ENCODE assay signal across 13 cellular contexts in the genomic region with DNA sequence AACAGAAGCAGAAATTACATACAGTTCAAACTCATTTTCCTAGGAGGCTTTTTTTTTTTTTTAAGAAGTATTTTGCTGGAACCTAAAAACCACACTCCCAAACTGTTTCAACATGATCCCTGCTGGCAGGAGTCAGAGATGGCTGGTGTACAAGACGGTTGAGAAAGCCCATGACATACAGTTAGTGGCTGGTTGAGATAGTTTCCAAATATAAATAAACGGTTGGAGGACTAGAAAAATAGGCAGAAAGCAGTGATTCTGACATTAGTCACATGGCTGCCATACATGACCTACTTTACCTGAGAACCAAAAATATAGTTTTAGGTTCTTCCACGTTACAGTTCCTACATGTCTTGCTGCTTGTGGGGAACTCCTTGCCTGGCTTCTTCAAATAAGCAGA. TPM values are rescaled to one million over a fixed set of nuclear protein-coding genes. Genes with fewer than 3 reads are reported as not detected.
DNase-seq lines count a peak whose midpoint lies in the region; ATAC-seq and TF ChIP-seq lines count a peak whose summit lies in the region.
"Had no signal": no experiment of that assay in that cellular context is flagged by ENCODE, and none has a peak within 500 bp of the region (broad histone marks: within the 10 kb centered on the region; RNA-seq: fewer than 3 reads in every experiment).

No MANE protein-coding gene starts in this region.

- H3K36me3 Mint-ChIP-seq in activated naive CD4-positive, alpha-beta T cell treated with anti-CD3 and anti-CD28 coated beads for 36 hours (ENCODE audit: low read depth) = no peaks in the 10 kb centered on the region
- H3K36me3 Mint-ChIP-seq: CD8-positive, alpha-beta T cell had no signal

- 23 to 34% (median 25%) methylated on average over 3 of the region's 3 CpGs for WGBS in psoas muscle, 3 donors

- peak; percentile 69 to 83 (median 73) for ATAC-seq in psoas muscle
- ATAC-seq: body of pancreas; CD8-positive, alpha-beta T cell had no signal

- no peaks in the 10 kb centered on the region for H3K36me3 ChIP-seq in psoas muscle (ENCODE audit: insufficient read depth in 1 of 2, low read depth in 1 of 2)
- H3K36me3 ChIP-seq: neural progenitor cell had no signal

- H3K27me3 ChIP-seq in psoas muscle (ENCODE audit: insufficient read depth in 3 of 3, low read length in 2 of 3) = no peaks in the 10 kb centered on the region
- H3K27me3 ChIP-seq: body of pancreas, neural progenitor cell had no signal

- peak; percentile 28 for DNase-seq in Ammon's horn (ENCODE audit: low spot score)
- peak; percentile 9 for DNase-seq in NOMO-1 treated with dmso at 0.1 percent for 144 hours (lab: John Stamatoyannopoulos, UW; ENCODE audit: unreplicated experiment)
- peak; percentile 97 for DNase-seq in fibroblast of gingiva (ENCODE audit: low read depth)
- peak; percentile 61 to 72 for DNase-seq in psoas muscle
- DNase-seq in NCI-H1694 (lab: John Stamatoyannopoulos, UW) = no peak
- DNase-seq in cerebellar nuclear complex (lab: John Stamatoyannopoulos, UW) = no peak
- no peak for DNase-seq in activated naive CD4-positive, alpha-beta T cell treated with anti-CD3 and anti-CD28 coated beads for 36 hours
- no peak for DNase-seq in SW480 (ENCODE audit: low spot score)
- DNase-seq: CD8-positive, alpha-beta T cell; NCI-H1436 treated with DMSO at 0.1 percent for 48 hours; SHP77 treated with DMSO at 0.1 percent for 48 hours had no signal

- peaks cover 6% of the 10 kb centered on the region for H3K27me3 Mint-ChIP-seq in activated naive CD4-positive, alpha-beta T cell treated with anti-CD3 and anti-CD28 coated beads for 36 hours (ENCODE audit: low read depth)

- CTCF ChIA-PET in activated naive CD4-positive, alpha-beta T cell treated with anti-CD3 and anti-CD28 coated beads for 36 hours (lab: Charles Lee) = interaction anchor here (1.5 kb wide), 1 partner anchor 11 kb away, joined by 3 read pairs; no protein-coding TSS in a partner anchor

- no peaks in the 10 kb centered on the region for H3K9me3 Mint-ChIP-seq in activated naive CD4-positive, alpha-beta T cell treated with anti-CD3 and anti-CD28 coated beads for 36 hours
- H3K9me3 Mint-ChIP-seq: CD8-positive, alpha-beta T cell had no signal

- peak overlapping the region; percentile 6 for H3K27ac ChIP-seq in psoas muscle
- H3K27ac ChIP-seq: body of pancreas, neural progenitor cell had no signal

- intact Hi-C loops in psoas muscle (cut with DNase I) = loop anchor here (5.0 to 10.0 kb wide), 3 partner anchors 251 to 693 kb away; partner anchors contain the start of gene MYO10 (in 1 of the 2)
- intact Hi-C loops in activated naive CD4-positive, alpha-beta T cell treated with anti-CD3 and anti-CD28 coated beads for 36 hours (cut with micrococcal nuclease) = loop anchor here (5.0 to 10.0 kb wide), 2 partner anchors 53 to 721 kb away; partner anchors contain the start of gene ZNF622

- H3K27ac Mint-ChIP-seq in activated naive CD4-positive, alpha-beta T cell treated with anti-CD3 and anti-CD28 coated beads for 36 hours = no peak overlapping the region
- H3K27ac Mint-ChIP-seq: CD8-positive, alpha-beta T cell; neural progenitor cell had no signal

- no peak overlapping the region for H3K4me3 Mint-ChIP-seq in activated naive CD4-positive, alpha-beta T cell treated with anti-CD3 and anti-CD28 coated beads for 36 hours
- H3K4me3 Mint-ChIP-seq: CD8-positive, alpha-beta T cell; neural progenitor cell had no signal

- H3K4me3 ChIP-seq in psoas muscle = no peak overlapping the region
- H3K4me3 ChIP-seq: body of pancreas, neural progenitor cell had no signal

- H3K4me1 Mint-ChIP-seq in activated naive CD4-positive, alpha-beta T cell treated with anti-CD3 and anti-CD28 coated beads for 36 hours (ENCODE audit: low read depth) = peaks cover 9% of the 10 kb centered on the region

- peaks cover 21% of the 10 kb centered on the region for H3K4me1 ChIP-seq in psoas muscle
- H3K4me1 ChIP-seq: neural progenitor cell had no signal

- H3K9me3 ChIP-seq in psoas muscle = no peaks in the 10 kb centered on the region
- H3K9me3 ChIP-seq: body of pancreas had no signal

- TF ChIP-seq CTCF in psoas muscle (IDR thresholded peaks at IDR 0.05) = no peak

RNA-seq across cellular contexts. Expression of gene BASP1, which starts 31.7 kb away (rescaled TPM):
- total RNA-seq in psoas muscle = 1 to 10 TPM in 3 of 4 donors, under 1 TPM in 1; 0.67 to 1.9 (median 1.1) TPM
- polyA plus RNA-seq in psoas muscle = 1 to 10 TPM in 1 of 3 donors, under 1 TPM in 2; 0.64 to 1.2 (median 0.73) TPM
- under 1 TPM; 0.62 to 0.94 TPM for total RNA-seq in activated naive CD4-positive, alpha-beta T cell treated with anti-CD3 and anti-CD28 coated beads for 36 hours

Comparison
In these comparisons a context has a peak if more than half of its experiments do, and no peak if none do; other contexts are left out.
1. DNase-seq: peak in Ammon's horn (single experiment), NOMO-1 treated with dmso at 0.1 percent for 144 hours (single experiment), fibroblast of gingiva (single experiment) and psoas muscle (2 of 2); none in NCI-H1694 (single experiment), cerebellar nuclear complex (0 of 2), activated naive CD4-positive, alpha-beta T cell treated with anti-CD3 and anti-CD28 coated beads for 36 hours (single experiment) and SW480 (single experiment).